ENCODE assay signal across 28 cellular contexts in genomic region chr13:97347255-97347653, GRCh38.
"Had no signal": no experiment of that assay in that cellular context is flagged by ENCODE, and none has a peak within 500 bp of the region (broad histone marks: within the 10 kb centered on the region; RNA-seq: fewer than 3 reads in every experiment).

No MANE protein-coding gene starts in this region.

- H3K27ac Mint-ChIP-seq: effector memory CD8-positive, alpha-beta T cell; mesothelial cell of epicardium; naive B cell; natural killer cell treated with Interleukin-12 subunit alpha and Interleukin-12 subunit beta and Interleukin-15 and Interleukin-18, amount 100 ng/mL, for 72 hours; stimulated activated naive B cell treated with anti-CD40 and anti-IgM and Interleukin-4, amounts not matched to agents 10 μg/mL and 1 μg/mL and 100 μg/mL, for 72 hours; stimulated activated naive CD8-positive, alpha-beta T cell treated with anti-CD3 and anti-CD28 coated beads, Interleukin-15, Interleukin-2, amounts not matched to agents 100 ng/mL and 50 ng/mL, for 24 hours had no signal

- ATAC-seq: effector memory CD8-positive, alpha-beta T cell; esophagus mucosa; gastrocnemius medialis; heart left ventricle; left cardiac atrium; left lung; mucosa of descending colon; natural killer cell treated with Interleukin-12 subunit alpha and Interleukin-12 subunit beta and Interleukin-15 and Interleukin-18, amount 100 ng/mL, for 72 hours; pancreas; stimulated activated naive B cell treated with anti-CD40 and anti-IgM and Interleukin-4, amounts not matched to agents 10 μg/mL and 1 μg/mL and 100 μg/mL, for 72 hours had no signal

- H3K27me3 Mint-ChIP-seq: effector memory CD8-positive, alpha-beta T cell; naive B cell; natural killer cell treated with Interleukin-12 subunit alpha and Interleukin-12 subunit beta and Interleukin-15 and Interleukin-18, amount 100 ng/mL, for 72 hours; stimulated activated naive B cell treated with anti-CD40 and anti-IgM and Interleukin-4, amounts not matched to agents 10 μg/mL and 1 μg/mL and 100 μg/mL, for 72 hours; stimulated activated naive CD8-positive, alpha-beta T cell treated with anti-CD3 and anti-CD28 coated beads, Interleukin-15, Interleukin-2, amounts not matched to agents 100 ng/mL and 50 ng/mL, for 24 hours had no signal

- DNase-seq: dermis blood vessel endothelial cell; effector memory CD8-positive, alpha-beta T cell; foreskin fibroblast; gastrocnemius medialis; heart left ventricle; left cardiac atrium; mesenchymal stem cell; mucosa of descending colon; naive B cell; right lobe of liver; small intestine; stimulated activated CD4-positive, alpha-beta T cell treated with anti-CD3 and anti-CD28 coated beads, Interleukin-15, amount 100 ng/mL, for 24 hours; stimulated activated CD4-positive, alpha-beta T cell treated with anti-CD3 and anti-CD28 coated beads, Interleukin-2, amount 100 ng/mL, for 48 hours; stimulated activated naive B cell treated with anti-CD40 and anti-IgM and Interleukin-4, amounts not matched to agents 10 μg/mL and 1 μg/mL and 100 μg/mL, for 72 hours; thyroid gland; trophoblast cell had no signal

- H3K9me3 ChIP-seq: gastrocnemius medialis, left lung, mucosa of descending colon, neutrophil, pancreas, right lobe of liver, thyroid gland had no signal

- H3K4me3 ChIP-seq: coronary artery, gastrocnemius medialis, heart left ventricle, hepatocyte, left lung, mucosa of descending colon, pancreas, right lobe of liver, suprapubic skin, thyroid gland had no signal

- H3K4me1 Mint-ChIP-seq: mesothelial cell of epicardium; naive B cell; stimulated activated naive B cell treated with anti-CD40 and anti-IgM and Interleukin-4, amounts not matched to agents 10 μg/mL and 1 μg/mL and 100 μg/mL, for 72 hours had no signal

- H3K27ac ChIP-seq: coronary artery, epithelial cell of prostate, gastrocnemius medialis, heart left ventricle, hepatocyte, left lung, neutrophil, pancreas, suprapubic skin, thyroid gland had no signal

- H3K36me3 ChIP-seq: neutrophil had no signal

- H3K4me3 Mint-ChIP-seq: effector memory CD8-positive, alpha-beta T cell; mesothelial cell of epicardium; naive B cell; natural killer cell treated with Interleukin-12 subunit alpha and Interleukin-12 subunit beta and Interleukin-15 and Interleukin-18, amount 100 ng/mL, for 72 hours; neural crest cell; stimulated activated naive B cell treated with anti-CD40 and anti-IgM and Interleukin-4, amounts not matched to agents 10 μg/mL and 1 μg/mL and 100 μg/mL, for 72 hours; stimulated activated naive CD8-positive, alpha-beta T cell treated with anti-CD3 and anti-CD28 coated beads, Interleukin-15, Interleukin-2, amounts not matched to agents 100 ng/mL and 50 ng/mL, for 24 hours had no signal

- H3K27me3 ChIP-seq: gastrocnemius medialis, heart left ventricle, hepatocyte, left lung, neutrophil, pancreas, right lobe of liver, suprapubic skin, thyroid gland had no signal

- H3K9me3 Mint-ChIP-seq: effector memory CD8-positive, alpha-beta T cell; naive B cell; natural killer cell treated with Interleukin-12 subunit alpha and Interleukin-12 subunit beta and Interleukin-15 and Interleukin-18, amount 100 ng/mL, for 72 hours; stimulated activated naive B cell treated with anti-CD40 and anti-IgM and Interleukin-4, amounts not matched to agents 10 μg/mL and 1 μg/mL and 100 μg/mL, for 72 hours; stimulated activated naive CD8-positive, alpha-beta T cell treated with anti-CD3 and anti-CD28 coated beads, Interleukin-15, Interleukin-2, amounts not matched to agents 100 ng/mL and 50 ng/mL, for 24 hours had no signal
